8 cellular contexts compared by ENCODE assay signal in the genomic region with DNA sequence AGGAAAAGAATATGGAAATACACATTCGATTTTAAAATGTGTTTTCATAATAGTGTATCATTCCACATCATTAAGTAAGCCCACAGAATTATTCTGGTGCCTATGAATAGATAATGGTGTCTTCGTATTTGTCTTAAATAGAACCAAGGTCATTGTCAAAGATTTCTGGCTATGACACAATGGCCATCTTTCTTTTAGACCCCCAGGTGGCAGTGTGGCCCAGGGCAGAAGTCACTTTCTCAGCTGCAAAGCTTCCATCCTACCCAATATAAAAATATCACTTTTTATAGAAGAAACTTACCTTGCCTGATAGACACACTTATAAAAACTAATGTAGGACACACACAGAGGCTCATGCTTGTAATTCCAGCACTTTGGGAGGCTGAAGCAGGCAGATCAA. TPM values are rescaled to one million over a fixed set of nuclear protein-coding genes. Genes with fewer than 3 reads are reported as not detected.
A peak's percentile ranks its signal among the peaks of the same experiment; 100 is the strongest.
DNase-seq lines count a peak whose midpoint lies in the region; ATAC-seq, FAIRE-seq and TF ChIP-seq lines count a peak whose summit lies in the region.

No MANE protein-coding gene starts in this region.

- H3K79me2 ChIP-seq in fibroblast of lung (ENCODE audit: control insufficient read depth, insufficient read depth, low read length), result no peaks in the 10 kb centered on the region

- H3K36me3 ChIP-seq in Peyer's patch, result no peaks in the 10 kb centered on the region
- no peaks in the 10 kb centered on the region for H3K36me3 ChIP-seq in fibroblast of lung (ENCODE audit: control insufficient read depth, insufficient read depth, low read length)
- H3K36me3 ChIP-seq in thyroid gland, result no peaks in the 10 kb centered on the region

- no peak overlapping the region for H2AFZ ChIP-seq in fibroblast of lung (ENCODE audit: low read length)

- ATAC-seq in HG02763 (IDR thresholded peaks at IDR 0.05; ENCODE audit: unreplicated experiment), result no peak
- ATAC-seq in HG02840 (IDR thresholded peaks at IDR 0.05; ENCODE audit: low FRiP score, unreplicated experiment), result no peak

- H3K4me1 ChIP-seq in Peyer's patch, result no peaks in the 10 kb centered on the region
- no peaks in the 10 kb centered on the region for H3K4me1 ChIP-seq in fibroblast of lung (ENCODE audit: control insufficient read depth, extremely low read depth, insufficient read depth, low read length)
- H3K4me1 ChIP-seq in thyroid gland, result no peaks in the 10 kb centered on the region

- intact Hi-C loops in thyroid gland (cut with DNase I), result no loop called here

- no peak for TF ChIP-seq POLR2A in Peyer's patch (IDR thresholded peaks at IDR 0.05)
- no peak for TF ChIP-seq POLR2A in thyroid gland (IDR thresholded peaks at IDR 0.05)

- DNase-seq in D721Med (ENCODE audit: insufficient read length, low spot score), result no peak
- DNase-seq in H4 (ENCODE audit: low spot score), result peak; percentile 5
- no peak for DNase-seq in Peyer's patch
- peak; percentile 6 to 14 for DNase-seq in fibroblast of lung (ENCODE audit: low read depth in 2 of 2)
- peak; percentile 7 to 15 for DNase-seq in thyroid gland
- no peak for DNase-seq in T-helper 9 cell

- H3K4me3 ChIP-seq in Peyer's patch (no peak overlapping the region), fibroblast of lung (replicated peaks in 1 of 4; ENCODE audit: control extremely low read depth in 1 of 4, insufficient read depth in 1 of 4, low read depth in 3 of 4, low read length in 4 of 4) (no peak overlapping the region), thyroid gland (replicated peaks in 1 of 3) (no peak overlapping the region)

- FAIRE-seq in D721Med (lab: Jason Lieb, UNC), result no peak

- no peaks in the 10 kb centered on the region for H4K20me1 ChIP-seq in fibroblast of lung (ENCODE audit: control insufficient read depth, extremely low read depth, insufficient read depth, low read length)

- H3K9me3 ChIP-seq in Peyer's patch (no peaks in the 10 kb centered on the region), fibroblast of lung (ENCODE audit: control insufficient read depth, insufficient read depth, low read depth, low read length) (no peaks in the 10 kb centered on the region), thyroid gland (no peaks in the 10 kb centered on the region)

- no peak overlapping the region for H3K4me2 ChIP-seq in fibroblast of lung (ENCODE audit: extremely low read depth, insufficient read depth, low read length)

- H3K27me3 ChIP-seq in Peyer's patch (no peaks in the 10 kb centered on the region), fibroblast of lung (ENCODE audit: control insufficient read depth, insufficient read depth, low read length) (no peaks in the 10 kb centered on the region), thyroid gland (no peaks in the 10 kb centered on the region)

- no peak overlapping the region for H3K27ac ChIP-seq in Peyer's patch
- H3K27ac ChIP-seq in fibroblast of lung (ENCODE audit: insufficient read depth, low read length), result no peak overlapping the region
- H3K27ac ChIP-seq in thyroid gland, result no peak overlapping the region

- TF ChIP-seq CTCF in D721Med (IDR thresholded peaks at IDR 0.05; ENCODE audit: insufficient read depth, missing control alignments) (peak; percentile 47), Peyer's patch (IDR thresholded peaks at IDR 0.05) (peak in 4 of 6 experiments; percentile 14 to 38 (median 30)), fibroblast of lung (conservative IDR thresholded peaks at IDR 0.05 in 1 of 2, IDR thresholded peaks at IDR 0.05 in 1 of 2; ENCODE audit: low read depth in 1 of 2, low read length in 2 of 2) (peak; percentile 27 to 34), thyroid gland (IDR thresholded peaks at IDR 0.05) (peak in 4 of 6 experiments; percentile 21 to 48 (median 35))

- 75 to 84% methylated on average over 2 of the region's 2 CpGs for WGBS in thyroid gland, 2 donors

- H3K9ac ChIP-seq in fibroblast of lung (ENCODE audit: insufficient read depth, low read length), result no peak overlapping the region

RNA-seq across cellular contexts. Expression of a gene that starts 57.5 kb away (rescaled TPM):
- total RNA-seq in H4 (2014; rRNA removed; shearing (Covaris generic)), result 13.2 and 13.6 TPM in 2 replicates
- total RNA-seq in Peyer's patch (1 to 10 TPM; 1.6 to 7.4 (median 2.8) TPM), fibroblast of lung (6.4 and 7.4 TPM in 2 replicates), thyroid gland (10 to 100 TPM in 2 of 4 donors, 1 to 10 TPM in 2; 3.1 to 12.2 (median 9.3) TPM)
- 4.8 TPM in 2 replicates for polyA plus RNA-seq in fibroblast of lung
- 3.1 and 3.6 TPM in 2 replicates for polyA plus RNA-seq in fibroblast of lung (2012)
- 0.33 TPM in 1 of 2 replicates, not detected in the other for polyA minus RNA-seq in fibroblast of lung (ENCODE audit: low replicate concordance)

RNA-seq across cellular contexts. Expression of a gene that starts 57.7 kb away (rescaled TPM):
- 8.7 and 11.5 TPM in 2 replicates for total RNA-seq in H4 (2014; rRNA removed; shearing (Covaris generic))
- total RNA-seq in Peyer's patch (10 to 100 TPM; 15.9 to 88.3 (median 25.0) TPM), fibroblast of lung (5.4 and 12.4 TPM in 2 replicates), thyroid gland (10 to 100 TPM; 24.0 to 40.4 (median 30.4) TPM)
- 33.1 and 45.0 TPM in 2 replicates for polyA plus RNA-seq in fibroblast of lung
- 23.3 and 24.5 TPM in 2 replicates for polyA plus RNA-seq in fibroblast of lung (2012)
- polyA minus RNA-seq in fibroblast of lung (ENCODE audit: low replicate concordance), result 35.7 and 38.3 TPM in 2 replicates

Comparison
In these comparisons a context has a peak if more than half of its experiments do, and no peak if none do; other contexts are left out.
1. DNase-seq: peak in H4 (single experiment), fibroblast of lung (2 of 2) and thyroid gland (2 of 2); none in D721Med (single experiment), Peyer's patch (0 of 3) and T-helper 9 cell (single experiment).
2. Peak in every context shown above with its lines, with median percentiles within 50 percentile points of each other: CTCF ChIP-seq.